18 cellular contexts compared by ENCODE assay signal in genomic region chr17:63685578-63685977, GRCh38.
"Had no signal": no experiment of that assay in that cellular context is flagged by ENCODE, and none has a peak within 500 bp of the region (broad histone marks: within the 10 kb centered on the region; RNA-seq: fewer than 3 reads in every experiment).

No MANE protein-coding gene starts in this region.

- H3K9me3 Mint-ChIP-seq: activated naive CD8-positive, alpha-beta T cell treated with anti-CD3 and anti-CD28 coated beads, Interleukin-2, amount 50 U/mL, for 24 hours; activated T-helper 1 cell treated with anti-CD3 and anti-CD28 coated beads, Interleukin-12 subunit alpha, Interleukin-12 subunit beta, Interleukin-2, Interleukin-4 antibody, amounts not matched to agents 30 ng/mL and 10 ng/mL and 1 ng/mL, durations not matched to agents 14 hours and 24 hours and 36 hours; brain; nephron; stimulated activated naive CD8-positive, alpha-beta T cell treated with anti-CD3 and anti-CD28 coated beads, Interleukin-15, amount 100 ng/mL, for 72 hours had no signal

- H3K27ac Mint-ChIP-seq: nephron had no signal

- H3K27me3 ChIP-seq: dorsolateral prefrontal cortex, vagina had no signal

- H3K9me3 ChIP-seq: vagina had no signal

- H3K27me3 Mint-ChIP-seq: activated naive CD8-positive, alpha-beta T cell treated with anti-CD3 and anti-CD28 coated beads, Interleukin-2, amount 50 U/mL, for 24 hours; brain; stimulated activated naive CD8-positive, alpha-beta T cell treated with anti-CD3 and anti-CD28 coated beads, Interleukin-15, amount 100 ng/mL, for 72 hours had no signal

- H3K27ac ChIP-seq: epithelial cell of prostate, vagina had no signal

- H3K4me3 Mint-ChIP-seq: activated T-helper 1 cell treated with anti-CD3 and anti-CD28 coated beads, Interleukin-12 subunit alpha, Interleukin-12 subunit beta, Interleukin-2, Interleukin-4 antibody, amounts not matched to agents 30 ng/mL and 10 ng/mL and 1 ng/mL, durations not matched to agents 14 hours and 24 hours and 36 hours; nephron; stimulated activated naive CD8-positive, alpha-beta T cell treated with anti-CD3 and anti-CD28 coated beads, Interleukin-15, amount 100 ng/mL, for 72 hours had no signal

- H3K4me1 Mint-ChIP-seq: nephron had no signal

- DNase-seq: activated CD8-positive, alpha-beta memory T cell treated with anti-CD3 and anti-CD28 coated beads, Interleukin-2, amount 50 U/mL, for 4 hours; activated naive CD8-positive, alpha-beta T cell treated with anti-CD3 and anti-CD28 coated beads, Interleukin-2, amount 50 U/mL, for 24 hours; central memory CD4-positive, alpha-beta T cell; foreskin melanocyte; glutamatergic neuron; left cardiac atrium; mesendoderm; retina; stimulated activated CD8-positive, alpha-beta memory T cell treated with anti-CD3 and anti-CD28 coated beads, Interleukin-4, amount 100 ng/mL, for 48 hours; stimulated activated naive CD8-positive, alpha-beta T cell treated with anti-CD3 and anti-CD28 coated beads, Interleukin-15, amount 100 ng/mL, for 72 hours; T-helper 2 cell; trophoblast cell had no signal

- H3K4me3 ChIP-seq: dorsolateral prefrontal cortex, vagina had no signal
